19 cellular contexts compared by ENCODE assay signal in the genomic region with DNA sequence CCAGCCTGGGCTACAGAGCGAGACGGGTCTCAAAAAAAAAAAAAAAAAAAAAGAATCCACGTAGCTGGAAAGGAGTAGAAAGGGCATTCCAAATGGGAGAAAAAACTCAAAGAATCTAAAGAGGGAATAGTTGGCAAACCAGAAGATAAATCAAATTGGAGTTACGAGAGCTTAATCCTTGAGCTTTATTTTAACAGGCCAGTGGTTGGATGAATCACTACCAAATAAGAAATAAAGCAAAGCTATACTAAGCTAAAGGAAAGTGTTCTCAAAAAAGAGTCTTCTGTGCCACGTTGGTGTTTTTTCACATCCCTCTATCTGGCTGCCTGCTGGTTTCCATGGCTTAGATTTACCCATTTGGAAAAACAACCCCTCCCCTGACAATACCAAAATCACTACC. TPM values are rescaled to one million over a fixed set of nuclear protein-coding genes. Genes with fewer than 3 reads are reported as not detected.
DNase-seq lines count a peak whose midpoint lies in the region; ATAC-seq and TF ChIP-seq lines count a peak whose summit lies in the region.
"Had no signal": no experiment of that assay in that cellular context is flagged by ENCODE, and none has a peak within 500 bp of the region (broad histone marks: within the 10 kb centered on the region; RNA-seq: fewer than 3 reads in every experiment).

No MANE protein-coding gene starts in this region.

- no peak overlapping the region for H3K23ac ChIP-seq in IMR-90 (ENCODE audit: low read depth, low read length)

- peak overlapping the region; percentile 24; the same call in 1 of the 2 replicates for H3K27ac ChIP-seq in ACC112 (ENCODE audit: low read depth, low read length)
- peak overlapping the region; percentile 82 for H3K27ac ChIP-seq in IMR-90 (ENCODE audit: insufficient read depth, low read length)
- peak overlapping the region; percentile 95 for H3K27ac ChIP-seq in osteoblast (ENCODE audit: low read depth, low read length)
- H3K27ac ChIP-seq: prostate gland had no signal

- BruUV-seq in IMR-90 (replicated peaks; lab: Mats Ljungman, UMichigan): no TSS peak

- peak overlapping the region; percentile 57; the same call in 1 of the 2 replicates for H3K4ac ChIP-seq in IMR-90 (ENCODE audit: low read depth, low read length)

- 29% methylated on average over 2 of the region's 5 CpGs; no CpG with 5 or more reads in 1 of the 2 experiments for WGBS in IMR-90 (ENCODE audit: extremely low coverage in 2 of 2, insufficient read length in 1 of 2), 2 experiments

- TF ChIP-seq RAD21 in IMR-90 (IDR thresholded peaks at IDR 0.05; ENCODE audit: low read length): no peak

- intact Hi-C loops in IMR-90 (cut with micrococcal nuclease): loop anchor here (2.0 kb wide), 1 partner anchor 17 kb away; no protein-coding TSS in a partner anchor

- H3K18ac ChIP-seq in IMR-90 (ENCODE audit: low read depth, low read length): peak overlapping the region; percentile 84; the same call in 1 of the 2 replicates

- H4K8ac ChIP-seq in IMR-90 (ENCODE audit: low read depth in 2 of 2, low read length in 2 of 2): peak overlapping the region in 1 of 2 experiments; percentile 37; a peak in 1 of 4 replicates

- POLR2A ChIA-PET in IMR-90 (lab: Charles Lee; ENCODE audit: unreplicated experiment): interaction anchor here (0.6 kb wide), 2 partner anchors 61 to 358 kb away, joined by 5 to 6 read pairs; no protein-coding TSS in a partner anchor

- no peak overlapping the region for H3K56ac ChIP-seq in IMR-90 (ENCODE audit: extremely low read depth, insufficient read depth, low read length)

- peak; percentile 92 for DNase-seq in IMR-90
- peak; percentile 76 for DNase-seq in osteoblast (ENCODE audit: insufficient read length, low spot score, missing footprints)
- DNase-seq in epidermal melanocyte (ENCODE audit: insufficient read length, low spot score): no peak
- no peak for DNase-seq in cerebellar nuclear complex (lab: John Stamatoyannopoulos, UW)
- DNase-seq: activated CD8-positive, alpha-beta T cell treated with anti-CD3 and anti-CD28 coated beads for 36 hours; anterior cingulate cortex; Calu3; effector CD8-positive, alpha-beta T cell; islet precursor cell; mucosa of descending colon; NCI-H1436; NCI-H446 treated with DMSO at 0.1 percent for 48 hours had no signal

- ATAC-seq in IMR-90 (ENCODE audit: low read depth) (peak; percentile 89), esophagus mucosa (peak; percentile 51), GM18873 (IDR thresholded peaks at IDR 0.05; ENCODE audit: low FRiP score, unreplicated experiment) (no peak), HG02678 (IDR thresholded peaks at IDR 0.05; ENCODE audit: unreplicated experiment) (no peak)
- ATAC-seq: activated CD8-positive, alpha-beta T cell treated with anti-CD3 and anti-CD28 coated beads for 36 hours; K562; mucosa of descending colon had no signal

- CTCF ChIA-PET in IMR-90 (lab: Yijun Ruan, JAX): interaction anchor here (0.5 to 0.6 kb wide), 4 partner anchors 57 to 631 kb away, joined by 3 read pairs; no protein-coding TSS in a partner anchor

- peak overlapping the region; percentile 86 for H3K4me2 ChIP-seq in IMR-90 (ENCODE audit: low read depth, low read length)
- H3K4me2 ChIP-seq in osteoblast (ENCODE audit: insufficient read depth, low read length): peak overlapping the region; percentile 72

- H2BK5ac ChIP-seq in IMR-90 (ENCODE audit: low read depth, low read length, poor library complexity, severe bottlenecking): peak overlapping the region; percentile 84

- H3K4me1 ChIP-seq in ACC112 (ENCODE audit: control insufficient read depth, insufficient read depth, low read length, unreplicated experiment): peaks cover 11% of the 10 kb centered on the region
- peaks cover 21% of the 10 kb centered on the region for H3K4me1 ChIP-seq in IMR-90 (ENCODE audit: control insufficient read depth, insufficient read depth, low read length)
- H3K4me1 ChIP-seq in osteoblast (ENCODE audit: insufficient read depth, low read length): peaks cover 34% of the 10 kb centered on the region

- H3K36me3 ChIP-seq in ACC112 (ENCODE audit: insufficient read depth, low read length) (0 out of 2 replicates have a peak, but pooled peaks cover 3% of the 10 kb centered on the region), IMR-90 (ENCODE audit: control insufficient read depth, insufficient read depth, low read length) (no peaks in the 10 kb centered on the region; the same call in none of the 2 replicates), osteoblast (ENCODE audit: insufficient read depth, low read length) (peaks cover 2% of the 10 kb centered on the region)
- H3K36me3 ChIP-seq: prostate gland, tibial nerve had no signal

- no peak overlapping the region for H2AK5ac ChIP-seq in IMR-90 (ENCODE audit: low read depth, low read length)

- TF ChIP-seq POLR2A in IMR-90 (IDR thresholded peaks at IDR 0.05; ENCODE audit: low read depth, low read length): no peak

- H3K27me3 ChIP-seq in ACC112 (ENCODE audit: insufficient read depth, low read length) (no peaks in the 10 kb centered on the region), IMR-90 (ENCODE audit: control insufficient read depth, insufficient read depth, low read length) (no peaks in the 10 kb centered on the region), osteoblast (ENCODE audit: insufficient read depth, low read length) (no peaks in the 10 kb centered on the region)
- H3K27me3 ChIP-seq: tibial nerve had no signal

- H2AK9ac ChIP-seq in IMR-90 (replicated peaks; ENCODE audit: low read depth, low read length, poor library complexity): no peak overlapping the region

- no peak overlapping the region for H2BK20ac ChIP-seq in IMR-90 (ENCODE audit: low read depth, low read length)

- H3K14ac ChIP-seq in IMR-90 (replicated peaks; ENCODE audit: low read depth, low read length): no peak overlapping the region

- H3K4me3 ChIP-seq in ACC112 (ENCODE audit: low read depth, low read length) (no peak overlapping the region), IMR-90 (ENCODE audit: insufficient read depth, low read depth, low read length) (no peak overlapping the region), osteoblast (ENCODE audit: insufficient read depth, low read length) (peak overlapping the region; percentile 22)
- H3K4me3 ChIP-seq: K562, mucosa of descending colon, prostate gland, tibial nerve had no signal

- no peaks in the 10 kb centered on the region for H3K9me3 ChIP-seq in IMR-90 (ENCODE audit: control insufficient read depth, insufficient read depth, low read length)
- H3K9me3 ChIP-seq in osteoblast (ENCODE audit: low read depth, low read length): no peaks in the 10 kb centered on the region
- H3K9me3 ChIP-seq: mucosa of descending colon, prostate gland, tibial nerve had no signal

- in situ Hi-C loops in IMR-90 (cut with MboI; ENCODE audit: low sequenced_read_pairs): no loop called here

- dilution Hi-C loops in IMR-90 (cut with HindIII; ENCODE audit: low sequenced_read_pairs, unreplicated experiment): no loop called here

- H4K91ac ChIP-seq in IMR-90 (ENCODE audit: insufficient read depth, low read depth, low read length): peak overlapping the region; percentile 1; the same call in 1 of the 2 replicates

- H3K79me1 ChIP-seq in IMR-90 (ENCODE audit: low read depth in 1 of 2, low read length in 2 of 2): peaks cover 2 to 57% of the 10 kb centered on the region in 2 experiments; a peak in 3 of 4 replicates

- no peak overlapping the region for H2AFZ ChIP-seq in ACC112 (ENCODE audit: low read length, unreplicated experiment)
- H2AFZ ChIP-seq in IMR-90 (replicated peaks; ENCODE audit: low read length, poor library complexity): no peak overlapping the region
- no peak overlapping the region for H2AFZ ChIP-seq in osteoblast (ENCODE audit: low read length)

- no peak overlapping the region for H2BK15ac ChIP-seq in IMR-90 (ENCODE audit: low read depth, low read length)

- 0 out of 2 replicates have a peak overlapping the region, but pooled peaks have one; percentile 50 for H4K5ac ChIP-seq in IMR-90 (ENCODE audit: low read depth, low read length)

- H3K9ac ChIP-seq in IMR-90 (ENCODE audit: low read depth, low read length): no peak overlapping the region

- H2BK120ac ChIP-seq in IMR-90 (ENCODE audit: low read depth, low read length): peak overlapping the region; percentile 39; the same call in 1 of the 2 replicates

- TF ChIP-seq CTCF in IMR-90 (conservative IDR thresholded peaks at IDR 0.05; ENCODE audit: low read depth, low read length): no peak
- no peak for TF ChIP-seq CTCF in osteoblast (IDR thresholded peaks at IDR 0.05; ENCODE audit: extremely low read depth, low read depth, low read length)

- H3K9me1 ChIP-seq in IMR-90 (ENCODE audit: insufficient read depth, low read length): peaks cover 11% of the 10 kb centered on the region; the same call in 1 of the 2 replicates

- H4K20me1 ChIP-seq in IMR-90 (ENCODE audit: insufficient read depth, low read length) (peaks cover 76% of the 10 kb centered on the region), osteoblast (ENCODE audit: insufficient read depth, low read length) (peaks cover 45% of the 10 kb centered on the region)

- H3K79me2 ChIP-seq in ACC112 (ENCODE audit: control insufficient read depth, insufficient read depth, low read length, unreplicated experiment) (peaks cover 96% of the 10 kb centered on the region), osteoblast (ENCODE audit: insufficient read depth, low read length) (peaks cover 100% of the 10 kb centered on the region)

TF ChIP-seq in IMR-90, 13 proteins besides CTCF, POLR2A, EP300 and RAD21:
- TF ChIP-seq FOS (IDR thresholded peaks at IDR 0.05; ENCODE audit: low read depth, low read length): peak; percentile 47
- TF ChIP-seq, protein P1, sequence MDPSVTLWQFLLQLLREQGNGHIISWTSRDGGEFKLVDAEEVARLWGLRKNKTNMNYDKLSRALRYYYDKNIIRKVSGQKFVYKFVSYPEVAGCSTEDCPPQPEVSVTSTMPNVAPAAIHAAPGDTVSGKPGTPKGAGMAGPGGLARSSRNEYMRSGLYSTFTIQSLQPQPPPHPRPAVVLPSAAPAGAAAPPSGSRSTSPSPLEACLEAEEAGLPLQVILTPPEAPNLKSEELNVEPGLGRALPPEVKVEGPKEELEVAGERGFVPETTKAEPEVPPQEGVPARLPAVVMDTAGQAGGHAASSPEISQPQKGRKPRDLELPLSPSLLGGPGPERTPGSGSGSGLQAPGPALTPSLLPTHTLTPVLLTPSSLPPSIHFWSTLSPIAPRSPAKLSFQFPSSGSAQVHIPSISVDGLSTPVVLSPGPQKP (IDR thresholded peaks at IDR 0.05; ENCODE audit: borderline replicate concordance, low read depth, low read length): no peak
- no peak for TF ChIP-seq MXI1 (IDR thresholded peaks at IDR 0.05; ENCODE audit: borderline replicate concordance, low read depth, low read length)
TF ChIP-seq in IMR-90: peak in this region for 1.

RNA-seq across cellular contexts. Expression of a gene that starts 14.0 kb away (rescaled TPM):
- total RNA-seq in IMR-90 (2012; rRNA removed) (26.2 and 34.2 TPM in 2 replicates), esophagus mucosa (36.3 TPM), osteoblast (58.0 and 68.8 TPM in 2 replicates)
- 35.4 and 45.8 TPM in 2 replicates for polyA plus RNA-seq in IMR-90 (2012; rRNA removed)
- 36.0 and 50.5 TPM in 2 replicates for polyA plus RNA-seq in IMR-90 (2012; cell fraction: cytosol; rRNA removed)
- polyA plus RNA-seq in IMR-90 (2012; cell fraction: nucleus; rRNA removed; ENCODE audit: low replicate concordance): 72.1 and 93.1 TPM in 2 replicates

Comparison
In these comparisons a context has a peak if more than half of its experiments do, and no peak if none do; other contexts are left out.
1. H3K27ac ChIP-seq: peak in every context shown above with its lines; median percentile 95 in osteoblast; 82 in IMR-90; 24 in ACC112.
2. ATAC-seq: peak in IMR-90 (single experiment) and esophagus mucosa (single experiment); none in GM18873 (single experiment) and HG02678 (single experiment).
3. DNase-seq: peak in IMR-90 (single experiment) and osteoblast (single experiment); none in epidermal melanocyte (single experiment) and cerebellar nuclear complex (0 of 2).